In genomic region chr16:1661826-1662225, GRCh38 we compare ENCODE assay signal across 1 cellular context.
TF ChIP-seq lines count a peak whose summit lies in the region.

No MANE protein-coding gene starts in this region.

TF ChIP-seq in K562, 482 proteins besides CTCF, POLR2A, EP300 and RAD21:
- TF ChIP-seq ZBTB40 (IDR thresholded peaks at IDR 0.05), result peak; percentile 95
- TF ChIP-seq ZBTB40 (CRISPR knock-in tag; IDR thresholded peaks at IDR 0.05), result peak; percentile 92
- TF ChIP-seq ZNF280B (CRISPR knock-in tag; IDR thresholded peaks at IDR 0.05), result no peak
